ENCODE assay signal across 28 cellular contexts in genomic region chr19:52904052-52904451, GRCh38. TPM values are rescaled to one million over a fixed set of nuclear protein-coding genes. Genes with fewer than 3 reads are reported as not detected.
"Had no signal": no experiment of that assay in that cellular context is flagged by ENCODE, and none has a peak within 500 bp of the region (broad histone marks: within the 10 kb centered on the region; RNA-seq: fewer than 3 reads in every experiment).

No MANE protein-coding gene starts in this region.

- H3K4me1 Mint-ChIP-seq: activated T-helper 17 cell treated with anti-CD3 and anti-CD28 coated beads, Interleukin-2, amount 50 U/mL, for 72 hours had no signal

- H3K4me3 Mint-ChIP-seq: activated T-cell treated with anti-CD3 and anti-CD28 coated beads, Interleukin-2, amount 50 U/mL, for 24 hours; activated T-helper 17 cell treated with anti-CD3 and anti-CD28 coated beads, Interleukin-2, amount 50 U/mL, for 72 hours; T-cell; T-helper 2 cell treated with Interferon-gamma antibody and Interleukin-4, amounts not matched to agents 5 μg/mL and 100 μg/mL, for 36 hours had no signal

- H3K27ac ChIP-seq: brain microvascular endothelial cell, esophagus muscularis mucosa, hepatocyte, WERI-Rb-1 had no signal

- ATAC-seq: activated naive CD4-positive, alpha-beta T cell treated with anti-CD3 and anti-CD28 coated beads, Interleukin-2, amount 50 U/mL, for 72 hours; activated T-helper 17 cell treated with anti-CD3 and anti-CD28 coated beads, Interleukin-2, amount 50 U/mL, for 72 hours; left ventricle myocardium superior; stimulated activated naive CD8-positive, alpha-beta T cell treated with anti-CD3 and anti-CD28 coated beads, Interleukin-15, Interleukin-2, amounts not matched to agents 100 U/mL and 50 U/mL, for 24 hours; T-cell had no signal

- H3K4me3 ChIP-seq: esophagus muscularis mucosa, hepatocyte had no signal

- H3K27me3 Mint-ChIP-seq: activated T-cell treated with anti-CD3 and anti-CD28 coated beads, Interleukin-2, amount 50 U/mL, for 24 hours; activated T-helper 17 cell treated with anti-CD3 and anti-CD28 coated beads, Interleukin-2, amount 50 U/mL, for 72 hours; T-cell had no signal

- FAIRE-seq: colon, frontal cortex, TTC549 had no signal

- H3K79me2 ChIP-seq: hepatocyte had no signal

- H3K4me1 ChIP-seq: esophagus muscularis mucosa had no signal

- H2AFZ ChIP-seq: hepatocyte had no signal

- H3K27me3 ChIP-seq: brain microvascular endothelial cell, esophagus muscularis mucosa, hepatocyte had no signal

- H3K27ac Mint-ChIP-seq: activated naive CD4-positive, alpha-beta T cell treated with anti-CD3 and anti-CD28 coated beads, Interleukin-2, amount 50 U/mL, for 72 hours; activated T-cell treated with anti-CD3 and anti-CD28 coated beads, Interleukin-2, amount 50 U/mL, for 24 hours; T-cell; T-helper 2 cell treated with Interferon-gamma antibody and Interleukin-4, amounts not matched to agents 5 μg/mL and 100 μg/mL, for 36 hours had no signal

- DNase-seq: activated CD4-positive, alpha-beta T cell treated with anti-CD3 and anti-CD28 coated beads for 1 hour; activated CD4-positive, alpha-beta T cell treated with anti-CD3 and anti-CD28 coated beads, Interleukin-2, amount 50 U/mL, for 1 hour; activated CD8-positive, alpha-beta memory T cell treated with anti-CD3 and anti-CD28 coated beads for 24 hours; activated CD8-positive, alpha-beta memory T cell treated with anti-CD3 and anti-CD28 coated beads, Interleukin-2, amount 50 U/mL, for 4 hours; activated T-cell treated with anti-CD3 and anti-CD28 coated beads, Interleukin-2, amount 50 U/mL, for 24 hours; aorta; brain microvascular endothelial cell; caudate nucleus; effector memory CD4-positive, alpha-beta T cell; glutamatergic neuron; left ventricle myocardium superior; mammary epithelial cell; occipital lobe; retina; stimulated activated CD4-positive, alpha-beta T cell treated with anti-CD3 and anti-CD28 coated beads, Interleukin-2, amount 100 ng/mL, for 48 hours; stimulated activated CD8-positive, alpha-beta memory T cell treated with anti-CD3 and anti-CD28 coated beads, Interleukin-4, amount 100 ng/mL, for 48 hours; stimulated activated naive CD8-positive, alpha-beta T cell treated with anti-CD3 and anti-CD28 coated beads, Interleukin-15, Interleukin-2, amounts not matched to agents 100 U/mL and 50 U/mL, for 24 hours; T-cell; WERI-Rb-1 had no signal

- H3K4me2 ChIP-seq: hepatocyte had no signal

RNA-seq across cellular contexts. Expression of gene ZNF320, which starts 6.6 kb away (rescaled TPM):
- total RNA-seq: mononuclear cell had no signal
